Comparison of ENCODE assay signal across 2 cellular contexts in genomic region chr1:61225478-61225877, GRCh38.
TF ChIP-seq lines count a peak whose summit lies in the region.

No MANE protein-coding gene starts in this region.

TF ChIP-seq in A549, 52 proteins besides CTCF, POLR2A, EP300 and RAD21:
- TF ChIP-seq BCL3 (IDR thresholded peaks at IDR 0.05): no peak
- peak; percentile 72 for TF ChIP-seq MAFK (IDR thresholded peaks at IDR 0.05; ENCODE audit: partially characterized antibody)
TF ChIP-seq in A549: peak in this region for 1.

TF ChIP-seq in IMR-90, 13 proteins besides CTCF, POLR2A, EP300 and RAD21 (continued from another document):
- TF ChIP-seq SMC3 (IDR thresholded peaks at IDR 0.05; ENCODE audit: low read depth, low read length): no peak
